Comparison of ENCODE assay signal across 1 cellular context in genomic region chr19:34191355-34191962, GRCh38.
TF ChIP-seq lines count a peak whose summit lies in the region.

No MANE protein-coding gene starts in this region.

TF ChIP-seq in SK-N-SH, 30 proteins besides CTCF, POLR2A, EP300 and RAD21 (continued from another document):
- TF ChIP-seq, protein P1, sequence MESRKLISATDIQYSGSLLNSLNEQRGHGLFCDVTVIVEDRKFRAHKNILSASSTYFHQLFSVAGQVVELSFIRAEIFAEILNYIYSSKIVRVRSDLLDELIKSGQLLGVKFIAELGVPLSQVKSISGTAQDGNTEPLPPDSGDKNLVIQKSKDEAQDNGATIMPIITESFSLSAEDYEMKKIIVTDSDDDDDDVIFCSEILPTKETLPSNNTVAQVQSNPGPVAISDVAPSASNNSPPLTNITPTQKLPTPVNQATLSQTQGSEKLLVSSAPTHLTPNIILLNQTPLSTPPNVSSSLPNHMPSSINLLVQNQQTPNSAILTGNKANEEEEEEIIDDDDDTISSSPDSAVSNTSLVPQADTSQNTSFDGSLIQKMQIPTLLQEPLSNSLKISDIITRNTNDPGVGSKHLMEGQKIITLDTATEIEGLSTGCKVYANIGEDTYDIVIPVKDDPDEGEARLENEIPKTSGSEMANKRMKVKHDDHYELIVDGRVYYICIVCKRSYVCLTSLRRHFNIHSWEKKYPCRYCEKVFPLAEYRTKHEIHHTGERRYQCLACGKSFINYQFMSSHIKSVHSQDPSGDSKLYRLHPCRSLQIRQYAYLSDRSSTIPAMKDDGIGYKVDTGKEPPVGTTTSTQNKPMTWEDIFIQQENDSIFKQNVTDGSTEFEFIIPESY (IDR thresholded peaks at IDR 0.05; ENCODE audit: borderline replicate concordance, low read depth), result no peak
- TF ChIP-seq CHD2 (IDR thresholded peaks at IDR 0.05; ENCODE audit: low read length, partially characterized antibody), result no peak
- TF ChIP-seq PBX3 (IDR thresholded peaks at IDR 0.05), result no peak
- TF ChIP-seq MXI1 (IDR thresholded peaks at IDR 0.05; ENCODE audit: low read depth, low read length), result no peak
- no peak for TF ChIP-seq TEAD4 (IDR thresholded peaks at IDR 0.05; ENCODE audit: borderline replicate concordance, insufficient read depth)
- TF ChIP-seq POLR2AphosphoS5 (IDR thresholded peaks at IDR 0.05; ENCODE audit: low read depth, low read length), result no peak
- TF ChIP-seq GABPA (IDR thresholded peaks at IDR 0.05; ENCODE audit: low read depth), result no peak
- TF ChIP-seq NRF1 (IDR thresholded peaks at IDR 0.05; ENCODE audit: low read depth, low read length), result no peak
